Comparison of ENCODE assay signal across 23 cellular contexts in genomic region chr4:75497133-75497532, GRCh38. TPM values are rescaled to one million over a fixed set of nuclear protein-coding genes. Genes with fewer than 3 reads are reported as not detected.
A peak's percentile ranks its signal among the peaks of the same experiment; 100 is the strongest.
DNase-seq lines count a peak whose midpoint lies in the region; ATAC-seq, FAIRE-seq and TF ChIP-seq lines count a peak whose summit lies in the region.
"Had no signal": no experiment of that assay in that cellular context is flagged by ENCODE, and none has a peak within 500 bp of the region (broad histone marks: within the 10 kb centered on the region; RNA-seq: fewer than 3 reads in every experiment).

No MANE protein-coding gene starts in this region.

- H3K36me3 Mint-ChIP-seq in central memory CD8-positive, alpha-beta T cell (ENCODE audit: insufficient read depth) = peaks cover 25% of the 10 kb centered on the region

- no peaks in the 10 kb centered on the region for H3K27me3 ChIP-seq in MG63
- H3K27me3 ChIP-seq: suprapubic skin had no signal

- no peak for TF ChIP-seq POLR2A in GM12891 (IDR thresholded peaks at IDR 0.05; ENCODE audit: low read depth, low read length)

- no peak for DNase-seq in GM12891 (ENCODE audit: insufficient read length, low spot score)
- DNase-seq in RCC 7860 (ENCODE audit: low spot score) = peak; percentile 16
- DNase-seq in central memory CD8-positive, alpha-beta T cell (ENCODE audit: low spot score in 2 of 2) = no peak
- peak; percentile 25 for DNase-seq in kidney tubule cell (ENCODE audit: low spot score)
- DNase-seq in NCI-H526 (lab: John Stamatoyannopoulos, UW) = no peak
- no peak for DNase-seq in MG63
- DNase-seq: activated CD4-positive, alpha-beta T cell treated with anti-CD3 and anti-CD28 coated beads, Interleukin-2, amount 50 U/mL, for 4 hours; caudate nucleus; COR-L47; effector memory CD4-positive, alpha-beta T cell; H9; Karpas-422; NCI-H1436; NCI-H774; nucleus accumbens; PC-9; stimulated activated CD4-positive, alpha-beta T cell treated with anti-CD3 and anti-CD28 coated beads, Interleukin-4, amount 100 ng/mL, for 4 hours had no signal

- peak overlapping the region; percentile 73 for H3K27ac Mint-ChIP-seq in central memory CD8-positive, alpha-beta T cell (ENCODE audit: low read depth)

- no peak overlapping the region for H3K4me3 Mint-ChIP-seq in central memory CD8-positive, alpha-beta T cell
- H3K4me3 Mint-ChIP-seq: H9 had no signal

- H3K27me3 Mint-ChIP-seq in central memory CD8-positive, alpha-beta T cell = no peaks in the 10 kb centered on the region

- H3K4me3 ChIP-seq in MG63 = no peak overlapping the region
- H3K4me3 ChIP-seq: PC-9, suprapubic skin had no signal

- H3K4me1 Mint-ChIP-seq in central memory CD8-positive, alpha-beta T cell = peaks cover 34% of the 10 kb centered on the region
- H3K4me1 Mint-ChIP-seq: H9 had no signal

- H3K36me3 ChIP-seq in MG63 = peaks cover 17% of the 10 kb centered on the region

- FAIRE-seq in GM12891 (lab: Jason Lieb, UNC) = peak; percentile 77
- no peak for FAIRE-seq in RCC 7860 (lab: Jason Lieb, UNC)

- H3K9me3 Mint-ChIP-seq in central memory CD8-positive, alpha-beta T cell = no peaks in the 10 kb centered on the region

- no peak for ATAC-seq in central memory CD8-positive, alpha-beta T cell (replicated peaks; ENCODE audit: extremely low read depth, poor library complexity, severe bottlenecking)
- no peak for ATAC-seq in HG03432 (IDR thresholded peaks at IDR 0.05; ENCODE audit: unreplicated experiment)
- ATAC-seq: left lobe of liver had no signal

- H3K9me3 ChIP-seq in MG63 = peaks cover 4% of the 10 kb centered on the region; the same call in 1 of the 2 replicates
- H3K9me3 ChIP-seq: suprapubic skin had no signal

TF ChIP-seq in GM12891, 5 proteins besides CTCF, POLR2A, EP300 and RAD21:
- TF ChIP-seq SPI1 (IDR thresholded peaks at IDR 0.05; ENCODE audit: low read depth, low read length) = no peak
- TF ChIP-seq PAX5 (IDR thresholded peaks at IDR 0.05; ENCODE audit: insufficient read depth, low read length, severe bottlenecking) = no peak
- TF ChIP-seq TAF1 (IDR thresholded peaks at IDR 0.05; ENCODE audit: low read depth, low read length) = no peak
- TF ChIP-seq POLR2AphosphoS5 (IDR thresholded peaks at IDR 0.05; ENCODE audit: low read depth, low read length) = no peak
- TF ChIP-seq POU2F2 (IDR thresholded peaks at IDR 0.05; ENCODE audit: low read depth, low read length) = no peak

RNA-seq across cellular contexts. Expression of gene RCHY1, which starts 17.1 kb away (rescaled TPM):
- 27.8 TPM for polyA plus RNA-seq in GM12891 (2012; ENCODE audit: low read depth, missing spikeins)
- 4.8 and 8.7 TPM in 2 replicates for total RNA-seq in MG63 (2014; rRNA removed; shearing (Covaris generic); ENCODE audit: low replicate concordance)

RNA-seq across cellular contexts. Expression of gene THAP6, which starts 17.1 kb away (rescaled TPM):
- 4.5 TPM for polyA plus RNA-seq in GM12891 (2012; ENCODE audit: low read depth, missing spikeins)
- total RNA-seq in MG63 (2014; rRNA removed; shearing (Covaris generic); ENCODE audit: low replicate concordance) = 6.4 and 12.5 TPM in 2 replicates

RNA-seq across cellular contexts. Expression of gene ODAPH, which starts 58.7 kb away (rescaled TPM):
- polyA plus RNA-seq in GM12891 (2012; ENCODE audit: low read depth, missing spikeins) = not detected
- total RNA-seq in MG63 (2014; rRNA removed; shearing (Covaris generic); ENCODE audit: low replicate concordance) = not detected in 2 replicates
- total RNA-seq: frontal cortex, H9, left lobe of liver, mucosa of gallbladder, skeletal muscle tissue had no signal

Comparison
In these comparisons a context has a peak if more than half of its experiments do, and no peak if none do; other contexts are left out.
1. DNase-seq: peak in RCC 7860 (single experiment) and kidney tubule cell (single experiment); none in GM12891 (single experiment), central memory CD8-positive, alpha-beta T cell (0 of 2), NCI-H526 (0 of 2) and MG63 (single experiment).